Comparison of ENCODE assay signal across 8 cellular contexts in genomic region chr13:60583911-60584753, GRCh38.
DNase-seq lines count a peak whose midpoint lies in the region; ATAC-seq and TF ChIP-seq lines count a peak whose summit lies in the region.

No MANE protein-coding gene starts in this region.

- no peaks in the 10 kb centered on the region for H3K9me3 Mint-ChIP-seq in activated T-helper 17 cell treated with anti-CD3 and anti-CD28 coated beads, Interleukin-2, amount 50 U/mL, for 72 hours

- DNase-seq in AG08395 (ENCODE audit: low spot score) (peak; percentile 53), HFF-Myc (ENCODE audit: extremely low read depth, low read depth) (peak; percentile 20), kidney epithelial cell (ENCODE audit: low read depth) (peak; percentile 5), T-helper 9 cell (no peak), NCI-H146 treated with DMSO at 0.1 percent for 48 hours (lab: John Stamatoyannopoulos, UW; ENCODE audit: unreplicated experiment) (no peak)
- no peak for DNase-seq in stimulated activated naive CD4-positive, alpha-beta T cell treated with Interleukin-2 at 50 U/mL for 16 hours (lab: John Stamatoyannopoulos, UW)
- no peak for DNase-seq in activated effector memory CD4-positive, alpha-beta T cell treated with Interleukin-2 at 50 U/mL for 16 hours

- H3K4me1 Mint-ChIP-seq in activated T-helper 17 cell treated with anti-CD3 and anti-CD28 coated beads, Interleukin-2, amount 50 U/mL, for 72 hours: peaks cover 6% of the 10 kb centered on the region

- no peaks in the 10 kb centered on the region for H3K36me3 ChIP-seq in kidney epithelial cell (ENCODE audit: control insufficient read depth, insufficient read depth, low read length)

- peak overlapping the region; percentile 73 for H3K27ac Mint-ChIP-seq in activated T-helper 17 cell treated with anti-CD3 and anti-CD28 coated beads, Interleukin-2, amount 50 U/mL, for 72 hours

- H3K4me3 Mint-ChIP-seq in activated T-helper 17 cell treated with anti-CD3 and anti-CD28 coated beads, Interleukin-2, amount 50 U/mL, for 72 hours: peak overlapping the region; percentile 23

- H3K4me3 ChIP-seq in HFF-Myc (replicated peaks; ENCODE audit: low read depth, low read length) (no peak overlapping the region), kidney epithelial cell (ENCODE audit: low read depth, low read length) (no peak overlapping the region)

- peak; percentile 85 for ATAC-seq in activated T-helper 17 cell treated with anti-CD3 and anti-CD28 coated beads, Interleukin-2, amount 50 U/mL, for 72 hours (replicated peaks)

- no peaks in the 10 kb centered on the region for H3K27me3 ChIP-seq in kidney epithelial cell (ENCODE audit: control insufficient read depth, insufficient read depth, low read length)

- no peaks in the 10 kb centered on the region for H3K36me3 Mint-ChIP-seq in activated T-helper 17 cell treated with anti-CD3 and anti-CD28 coated beads, Interleukin-2, amount 50 U/mL, for 72 hours (ENCODE audit: low read depth)

- peaks cover 7% of the 10 kb centered on the region for H3K27me3 Mint-ChIP-seq in activated T-helper 17 cell treated with anti-CD3 and anti-CD28 coated beads, Interleukin-2, amount 50 U/mL, for 72 hours

- TF ChIP-seq CTCF in HFF-Myc (IDR thresholded peaks at IDR 0.05; ENCODE audit: low read depth, low read length, missing control alignments) (no peak), kidney epithelial cell (IDR thresholded peaks at IDR 0.05; ENCODE audit: insufficient read depth, low read length, poor library complexity, severe bottlenecking) (no peak)

Comparison
In these comparisons a context has a peak if more than half of its experiments do, and no peak if none do; other contexts are left out.
1. DNase-seq: peak in AG08395 (single experiment), HFF-Myc (single experiment) and kidney epithelial cell (single experiment); none in T-helper 9 cell (single experiment), stimulated activated naive CD4-positive, alpha-beta T cell treated with Interleukin-2 at 50 U/mL for 16 hours (single experiment), activated effector memory CD4-positive, alpha-beta T cell treated with Interleukin-2 at 50 U/mL for 16 hours (single experiment) and NCI-H146 treated with DMSO at 0.1 percent for 48 hours (single experiment).